In genomic region chr9:72701510-72701909, GRCh38 we compare ENCODE assay signal across 27 cellular contexts.
"Had no signal": no experiment of that assay in that cellular context is flagged by ENCODE, and none has a peak within 500 bp of the region (broad histone marks: within the 10 kb centered on the region; RNA-seq: fewer than 3 reads in every experiment).

No MANE protein-coding gene starts in this region.

- H3K9me3 ChIP-seq: stomach, suprapubic skin, testis, thoracic aorta, thyroid gland, tibial artery, tibial nerve, transverse colon, upper lobe of right lung, uterus, vagina had no signal

- H3K4me1 ChIP-seq: stomach, suprapubic skin, testis, thyroid gland, tibial artery, tibial nerve, transverse colon, upper lobe of right lung, uterus, vagina had no signal

- H3K4me1 Mint-ChIP-seq: stimulated activated effector memory CD8-positive, alpha-beta T cell treated with anti-CD3 and anti-CD28 coated beads, Interleukin-12 subunit alpha, Interleukin-12 subunit beta, amount 100 ng/mL, for 72 hours; stimulated activated memory B cell treated with anti-CD40 and anti-IgM and Interleukin-4, amounts not matched to agents 10 μg/mL and 1 μg/mL and 100 μg/mL, for 72 hours; stimulated activated naive B cell treated with anti-CD40 and anti-IgM and Interleukin-4, amounts not matched to agents 10 μg/mL and 1 μg/mL and 100 μg/mL, for 72 hours; stimulated activated naive CD8-positive, alpha-beta T cell treated with anti-CD3 and anti-CD28 coated beads, Interleukin-15, amount 100 ng/mL, for 72 hours had no signal

- H3K27me3 Mint-ChIP-seq: type B pancreatic cell had no signal

- H3K4me3 Mint-ChIP-seq: stimulated activated effector memory CD8-positive, alpha-beta T cell treated with anti-CD3 and anti-CD28 coated beads, Interleukin-12 subunit alpha, Interleukin-12 subunit beta, amount 100 ng/mL, for 72 hours; stimulated activated memory B cell treated with anti-CD40 and anti-IgM and Interleukin-4, amounts not matched to agents 10 μg/mL and 1 μg/mL and 100 μg/mL, for 72 hours; stimulated activated naive B cell treated with anti-CD40 and anti-IgM and Interleukin-4, amounts not matched to agents 10 μg/mL and 1 μg/mL and 100 μg/mL, for 72 hours; stimulated activated naive CD8-positive, alpha-beta T cell treated with anti-CD3 and anti-CD28 coated beads, Interleukin-15, amount 100 ng/mL, for 72 hours; stimulated activated naive CD8-positive, alpha-beta T cell treated with anti-CD3 and anti-CD28 coated beads, Interleukin-15, Interleukin-2, amounts not matched to agents 100 ng/mL and 50 ng/mL, for 24 hours; type B pancreatic cell had no signal

- H3K27ac ChIP-seq: stomach, suprapubic skin, testis, thoracic aorta, thyroid gland, tibial artery, tibial nerve, transverse colon, upper lobe of right lung, uterus, vagina had no signal

- H3K4me3 ChIP-seq: stomach, suprapubic skin, testis, thoracic aorta, thyroid gland, tibial artery, tibial nerve, transverse colon, upper lobe of right lung, uterus, vagina had no signal

- H3K36me3 ChIP-seq: stomach, suprapubic skin, thoracic aorta, thyroid gland, tibial artery, tibial nerve, transverse colon, upper lobe of right lung, uterus, vagina had no signal

- H3K9me3 Mint-ChIP-seq: stimulated activated effector memory CD8-positive, alpha-beta T cell treated with anti-CD3 and anti-CD28 coated beads, Interleukin-12 subunit alpha, Interleukin-12 subunit beta, amount 100 ng/mL, for 72 hours; stimulated activated memory B cell treated with anti-CD40 and anti-IgM and Interleukin-4, amounts not matched to agents 10 μg/mL and 1 μg/mL and 100 μg/mL, for 72 hours; stimulated activated naive B cell treated with anti-CD40 and anti-IgM and Interleukin-4, amounts not matched to agents 10 μg/mL and 1 μg/mL and 100 μg/mL, for 72 hours; stimulated activated naive CD8-positive, alpha-beta T cell treated with anti-CD3 and anti-CD28 coated beads, Interleukin-15, amount 100 ng/mL, for 72 hours; stimulated activated naive CD8-positive, alpha-beta T cell treated with anti-CD3 and anti-CD28 coated beads, Interleukin-15, Interleukin-2, amounts not matched to agents 100 ng/mL and 50 ng/mL, for 24 hours; type B pancreatic cell had no signal

- H3K36me3 Mint-ChIP-seq: stimulated activated effector memory CD8-positive, alpha-beta T cell treated with anti-CD3 and anti-CD28 coated beads, Interleukin-12 subunit alpha, Interleukin-12 subunit beta, amount 100 ng/mL, for 72 hours; stimulated activated memory B cell treated with anti-CD40 and anti-IgM and Interleukin-4, amounts not matched to agents 10 μg/mL and 1 μg/mL and 100 μg/mL, for 72 hours; stimulated activated naive B cell treated with anti-CD40 and anti-IgM and Interleukin-4, amounts not matched to agents 10 μg/mL and 1 μg/mL and 100 μg/mL, for 72 hours; type B pancreatic cell had no signal

- ATAC-seq: stimulated activated effector memory CD8-positive, alpha-beta T cell treated with anti-CD3 and anti-CD28 coated beads, Interleukin-12 subunit alpha, Interleukin-12 subunit beta, amount 100 ng/mL, for 72 hours; stimulated activated memory B cell treated with anti-CD40 and anti-IgM and Interleukin-4, amounts not matched to agents 10 μg/mL and 1 μg/mL and 100 μg/mL, for 72 hours; stimulated activated naive B cell treated with anti-CD40 and anti-IgM and Interleukin-4, amounts not matched to agents 10 μg/mL and 1 μg/mL and 100 μg/mL, for 72 hours; stimulated activated naive CD8-positive, alpha-beta T cell treated with anti-CD3 and anti-CD28 coated beads, Interleukin-15, amount 100 ng/mL, for 72 hours; stimulated activated naive CD8-positive, alpha-beta T cell treated with anti-CD3 and anti-CD28 coated beads, Interleukin-15, Interleukin-2, amounts not matched to agents 100 U/mL and 50 U/mL, for 24 hours; upper lobe of right lung had no signal

- DNase-seq: stimulated activated CD4-positive, alpha-beta T cell treated with anti-CD3 and anti-CD28 coated beads, Interleukin-2, amount 100 ng/mL, for 48 hours; stimulated activated CD4-positive, alpha-beta T cell treated with anti-CD3 and anti-CD28 coated beads, Interleukin-4, amount 100 ng/mL, for 1 hour; stimulated activated CD4-positive, alpha-beta T cell treated with anti-CD3 and anti-CD28 coated beads, Interleukin-4, amount 100 ng/mL, for 24 hours; stimulated activated CD4-positive, alpha-beta T cell treated with anti-CD3 and anti-CD28 coated beads, Interleukin-4, amount 100 ng/mL, for 4 hours; stimulated activated CD8-positive, alpha-beta memory T cell treated with anti-CD3 and anti-CD28 coated beads, Interleukin-4, amount 100 ng/mL, for 48 hours; stimulated activated naive B cell treated with anti-CD40 and anti-IgM and Interleukin-4, amounts not matched to agents 10 μg/mL and 1 μg/mL and 100 μg/mL, for 72 hours; stimulated activated naive CD4-positive, alpha-beta T cell; stimulated activated naive CD4-positive, alpha-beta T cell treated with Interleukin-2 at 50 U/mL for 16 hours; stimulated activated naive CD8-positive, alpha-beta T cell treated with anti-CD3 and anti-CD28 coated beads, Interleukin-15, amount 100 ng/mL, for 72 hours; stimulated activated naive CD8-positive, alpha-beta T cell treated with anti-CD3 and anti-CD28 coated beads, Interleukin-15, Interleukin-2, amounts not matched to agents 100 U/mL and 50 U/mL, for 24 hours; stomach; substantia nigra; testis; thyroid gland; tibial artery; transverse colon; trophoblast cell; upper lobe of right lung; uterus had no signal

- H3K27ac Mint-ChIP-seq: stimulated activated effector memory CD8-positive, alpha-beta T cell treated with anti-CD3 and anti-CD28 coated beads, Interleukin-12 subunit alpha, Interleukin-12 subunit beta, amount 100 ng/mL, for 72 hours; stimulated activated memory B cell treated with anti-CD40 and anti-IgM and Interleukin-4, amounts not matched to agents 10 μg/mL and 1 μg/mL and 100 μg/mL, for 72 hours; stimulated activated naive B cell treated with anti-CD40 and anti-IgM and Interleukin-4, amounts not matched to agents 10 μg/mL and 1 μg/mL and 100 μg/mL, for 72 hours; stimulated activated naive CD8-positive, alpha-beta T cell treated with anti-CD3 and anti-CD28 coated beads, Interleukin-15, amount 100 ng/mL, for 72 hours; stimulated activated naive CD8-positive, alpha-beta T cell treated with anti-CD3 and anti-CD28 coated beads, Interleukin-15, Interleukin-2, amounts not matched to agents 100 ng/mL and 50 ng/mL, for 24 hours; type B pancreatic cell had no signal

- H3K27me3 ChIP-seq: stomach, suprapubic skin, testis, thyroid gland, tibial artery, tibial nerve, transverse colon, upper lobe of right lung, uterus, vagina had no signal
